Comparison of ENCODE assay signal across 7 cellular contexts in genomic region chr7:94015538-94015937, GRCh38.
"Had no signal": no experiment of that assay in that cellular context is flagged by ENCODE, and none has a peak within 500 bp of the region (broad histone marks: within the 10 kb centered on the region; RNA-seq: fewer than 3 reads in every experiment).

No MANE protein-coding gene starts in this region.

- H3K4me3 ChIP-seq: GM23338 had no signal

- H3K4me2 ChIP-seq: GM23338 had no signal

- H2AFZ ChIP-seq: GM23338 had no signal

- ATAC-seq: GM23338 had no signal

- FAIRE-seq: H1, H54, HTR-8/SVneo had no signal

- DNase-seq: H9, HCEC 1CT, KBM-7 had no signal
